Comparison of ENCODE assay signal across 8 cellular contexts in the genomic region with DNA sequence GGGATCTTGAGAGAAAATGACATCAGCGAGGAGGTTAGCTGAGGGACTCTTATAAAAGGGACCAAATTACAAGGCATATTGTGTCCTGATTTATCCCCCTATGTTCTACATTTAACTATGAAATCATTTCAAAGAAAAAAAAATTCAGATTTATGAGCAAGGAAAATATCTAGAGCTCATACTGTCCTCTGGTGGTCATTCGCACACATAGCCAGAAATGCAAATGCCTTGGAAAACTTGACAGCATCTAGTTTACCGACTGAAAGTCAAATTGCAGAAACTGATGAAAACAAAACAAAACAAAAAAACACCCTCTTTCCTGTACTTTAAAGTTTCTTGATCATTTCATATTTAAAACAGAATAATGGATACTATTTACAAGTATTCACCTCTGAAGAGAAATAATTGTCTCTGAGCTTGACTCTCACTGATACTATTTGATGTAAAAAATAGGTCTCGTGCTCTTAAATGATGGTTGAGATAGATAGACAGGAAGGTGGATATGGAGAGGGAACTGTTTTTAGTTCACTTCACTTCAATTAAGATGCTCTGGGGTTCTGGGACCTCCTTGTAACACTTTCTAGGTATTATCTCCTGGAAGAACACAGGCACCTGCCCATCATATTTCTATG.
DNase-seq lines count a peak whose midpoint lies in the region; ATAC-seq and TF ChIP-seq lines count a peak whose summit lies in the region.

No MANE protein-coding gene starts in this region.

- no peaks in the 10 kb centered on the region for H3K36me3 Mint-ChIP-seq in nephron (ENCODE audit: low read depth)

- no peak for ATAC-seq in body of pancreas
- ATAC-seq in HG03108 (IDR thresholded peaks at IDR 0.05; ENCODE audit: unreplicated experiment): no peak

- no peaks in the 10 kb centered on the region for H3K36me3 ChIP-seq in body of pancreas (replicated peaks in 1 of 2; ENCODE audit: insufficient read depth in 1 of 2, low read depth in 2 of 2)

- H3K27me3 ChIP-seq in body of pancreas: no peaks in the 10 kb centered on the region

- H3K4me1 ChIP-seq in body of pancreas: no peaks in the 10 kb centered on the region

- peak overlapping the region in 2 of 3 experiments; percentile 53 to 70 for H3K27ac Mint-ChIP-seq in nephron

- peaks cover 4% of the 10 kb centered on the region for H3K9me3 Mint-ChIP-seq in nephron

- peak; percentile 14 for DNase-seq in DMS79 (lab: John Stamatoyannopoulos, UW)
- DNase-seq in NCI-H1092 treated with DMSO at 0.1 percent for 48 hours (lab: John Stamatoyannopoulos, UW): peak; percentile 60
- peak in 2 of 4 donors; percentile 18 for DNase-seq in body of pancreas
- no peak for DNase-seq in activated T-cell treated with anti-CD3 and anti-CD28 coated beads, Interleukin-2, amount 50 U/mL, for 48 hours
- no peak for DNase-seq in posterior vena cava (ENCODE audit: low spot score)
- no peak for DNase-seq in KG1 (lab: John Stamatoyannopoulos, UW)

- H3K27ac ChIP-seq in body of pancreas: no peak overlapping the region

- H3K4me3 ChIP-seq in body of pancreas: no peak overlapping the region

- 16 to 17% methylated on average over 4 of the region's 4 CpGs for WGBS in body of pancreas, 2 donors

- no peak overlapping the region for H3K4me3 Mint-ChIP-seq in nephron

- TF ChIP-seq POLR2A in body of pancreas (IDR thresholded peaks at IDR 0.05): no peak

- intact Hi-C loops in body of pancreas (cut with DNase I): loop anchor here (10.0 kb wide), 2 partner anchors 256 to 336 kb away; partner anchors contain the start of gene PCP4
- intact Hi-C loops in posterior vena cava (cut with DNase I): loop anchor here (2.0 to 10.0 kb wide), 3 partner anchors 254 to 329 kb away; partner anchors contain the start of gene PCP4 (in 2 of the 2)

- peak; percentile 51 to 92 (median 86) for TF ChIP-seq CTCF in body of pancreas (IDR thresholded peaks at IDR 0.05)
- TF ChIP-seq CTCF in nephron (IDR thresholded peaks at IDR 0.05; ENCODE audit: unreplicated experiment in 3 of 3): peak; percentile 83 to 96 (median 92)

- peaks cover 3% of the 10 kb centered on the region for H3K4me1 Mint-ChIP-seq in nephron

- peaks cover 8% of the 10 kb centered on the region for H3K27me3 Mint-ChIP-seq in nephron (ENCODE audit: low read depth)

- no peaks in the 10 kb centered on the region for H3K9me3 ChIP-seq in body of pancreas

Comparison
In these comparisons a context has a peak if more than half of its experiments do, and no peak if none do; other contexts are left out.
1. DNase-seq: peak in DMS79 (single experiment) and NCI-H1092 treated with DMSO at 0.1 percent for 48 hours (single experiment); none in activated T-cell treated with anti-CD3 and anti-CD28 coated beads, Interleukin-2, amount 50 U/mL, for 48 hours (0 of 2), posterior vena cava (single experiment) and KG1 (single experiment).